24 cellular contexts compared by ENCODE assay signal in genomic region chr3:27281671-27282150, GRCh38.
DNase-seq lines count a peak whose midpoint lies in the region; ATAC-seq, FAIRE-seq and TF ChIP-seq lines count a peak whose summit lies in the region.
"Had no signal": no experiment of that assay in that cellular context is flagged by ENCODE, and none has a peak within 500 bp of the region (broad histone marks: within the 10 kb centered on the region; RNA-seq: fewer than 3 reads in every experiment).

No MANE protein-coding gene starts in this region.

- TF ChIP-seq EP300 in HepG2 (IDR thresholded peaks at IDR 0.05; ENCODE audit: low read depth in 2 of 2, low read length in 2 of 2) = peak in 1 of 2 experiments; percentile 85; a peak in 1 of 4 replicates
- TF ChIP-seq EP300 in HepG2 (CRISPR knock-in tag; IDR thresholded peaks at IDR 0.05; ENCODE audit: borderline replicate concordance) = no peak

- H3K4me3 Mint-ChIP-seq in activated CD4-positive, alpha-beta T cell treated with anti-CD3 and anti-CD28 coated beads, Interleukin-2, amount 10 ng/mL, durations not matched to agents 24 days and 14 days = no peak overlapping the region
- no peak overlapping the region for H3K4me3 Mint-ChIP-seq in MCF 10A (ENCODE audit: unreplicated experiment)

- H3K27ac Mint-ChIP-seq in activated CD4-positive, alpha-beta T cell treated with anti-CD3 and anti-CD28 coated beads, Interleukin-2, amount 10 ng/mL, durations not matched to agents 24 days and 14 days = no peak overlapping the region
- H3K27ac Mint-ChIP-seq in MCF 10A (ENCODE audit: low read depth, unreplicated experiment) = no peak overlapping the region

- FAIRE-seq in HepG2 (lab: Jason Lieb, UNC) = no peak
- FAIRE-seq: A549, GM12892, GM19239, HTR-8/SVneo had no signal

- peak; percentile 3 for DNase-seq in activated CD4-positive, alpha-beta T cell treated with anti-CD3 and anti-CD28 coated beads, Interleukin-2, amount 10 ng/mL, durations not matched to agents 24 days and 14 days
- no peak for DNase-seq in activated CD4-positive, alpha-beta T cell treated with anti-CD3 and anti-CD28 coated beads for 48 hours
- DNase-seq in NCI-H748 treated with DMSO at 0.1 percent for 48 hours (lab: John Stamatoyannopoulos, UW) (peak; percentile 52), HepG2 (ENCODE audit: low spot score) (peak; percentile 92), SHP77 (lab: John Stamatoyannopoulos, UW) (no peak), left ventricle myocardium inferior (no peak), MCF 10A (ENCODE audit: unreplicated experiment) (no peak)
- DNase-seq in stimulated activated naive CD4-positive, alpha-beta T cell (lab: John Stamatoyannopoulos, UW) = no peak
- DNase-seq: Calu3, DND-41, GDM1, KBM-7, MG63, NCI-H1092 treated with DMSO at 0.1 percent for 48 hours, NCI-H1930, NCI-H510A, OCI-M1 had no signal

- no peaks in the 10 kb centered on the region for H3K4me1 Mint-ChIP-seq in activated CD4-positive, alpha-beta T cell treated with anti-CD3 and anti-CD28 coated beads, Interleukin-2, amount 10 ng/mL, durations not matched to agents 24 days and 14 days
- H3K4me1 Mint-ChIP-seq in MCF 10A (ENCODE audit: insufficient read depth, unreplicated experiment) = no peaks in the 10 kb centered on the region

- ATAC-seq in HepG2 = peak; percentile 98
- ATAC-seq: A549, HCT116 had no signal

- POLR2A ChIA-PET in HepG2 (lab: Yijun Ruan, JAX) = interaction anchor here (0.8 kb wide), 1 partner anchor 151 kb away, joined by 3 read pairs; no protein-coding TSS in a partner anchor
- POLR2A ChIA-PET in MCF 10A (lab: Yijun Ruan, JAX) = no interaction called here

- TF ChIP-seq RAD21 in HepG2 (CRISPR knock-in tag; IDR thresholded peaks at IDR 0.05) = no peak

- TF ChIP-seq CTCF in HepG2 (CRISPR knock-in tag; IDR thresholded peaks at IDR 0.05) (no peak), left ventricle myocardium inferior (IDR thresholded peaks at IDR 0.05; ENCODE audit: borderline replicate concordance) (no peak), MCF 10A (IDR thresholded peaks at IDR 0.05; ENCODE audit: unreplicated experiment) (no peak)

- H4K20me1 ChIP-seq in HepG2 (ENCODE audit: insufficient read depth, low read length) = no peaks in the 10 kb centered on the region

- H3K4me3 ChIP-seq in HepG2 (replicated peaks in 1 of 3; ENCODE audit: insufficient read depth in 1 of 3, low read depth in 2 of 3, low read length in 3 of 3) = peak overlapping the region in 1 of 3 experiments; percentile 11; a peak in 1 of 6 replicates
- H3K4me3 ChIP-seq in left ventricle myocardium inferior = no peak overlapping the region
- H3K4me3 ChIP-seq: A549, MG63 had no signal

- TF ChIP-seq POLR2A in HepG2 (IDR thresholded peaks at IDR 0.05; ENCODE audit: insufficient read depth in 1 of 2, low read depth in 2 of 2, low read length in 2 of 2) = no peak

- H3K27ac ChIP-seq in HepG2 (ENCODE audit: extremely low read length, insufficient read depth, low read length) = peak overlapping the region; percentile 65
- no peak overlapping the region for H3K27ac ChIP-seq in left ventricle myocardium inferior (replicated peaks)
- H3K27ac ChIP-seq: A549, C4-2B, RWPE1 had no signal

- H3K4me2 ChIP-seq in HepG2 (ENCODE audit: low read depth, low read length) = peak overlapping the region; percentile 62
- H3K4me2 ChIP-seq: A549 had no signal

- H3K36me3 Mint-ChIP-seq in activated CD4-positive, alpha-beta T cell treated with anti-CD3 and anti-CD28 coated beads, Interleukin-2, amount 10 ng/mL, durations not matched to agents 24 days and 14 days (ENCODE audit: low read depth) = no peaks in the 10 kb centered on the region
- H3K36me3 Mint-ChIP-seq in MCF 10A (ENCODE audit: insufficient read depth, unreplicated experiment) = no peaks in the 10 kb centered on the region

- BruUV-seq in HepG2 (replicated peaks; lab: Mats Ljungman, UMichigan) = no TSS peak
- BruUV-seq in MCF 10A (replicated peaks; lab: Mats Ljungman, UMichigan) = no TSS peak

- H3K27me3 ChIP-seq in HepG2 (ENCODE audit: control insufficient read depth in 1 of 2, insufficient read depth in 2 of 2, low read length in 2 of 2) (no peaks in the 10 kb centered on the region), left ventricle myocardium inferior (ENCODE audit: low read depth) (no peaks in the 10 kb centered on the region)
- H3K27me3 ChIP-seq: MG63 had no signal

- WGBS in HepG2 (ENCODE audit: low lambda C conversion rate) = 15% methylated on average over 2 of the region's 2 CpGs

- H3K27me3 Mint-ChIP-seq in activated CD4-positive, alpha-beta T cell treated with anti-CD3 and anti-CD28 coated beads, Interleukin-2, amount 10 ng/mL, durations not matched to agents 24 days and 14 days = no peaks in the 10 kb centered on the region
- H3K27me3 Mint-ChIP-seq in MCF 10A (ENCODE audit: insufficient read depth, unreplicated experiment) = no peaks in the 10 kb centered on the region

- H3K36me3 ChIP-seq in HepG2 (replicated peaks in 1 of 2; ENCODE audit: control insufficient read depth in 1 of 2, insufficient read depth in 2 of 2, low read length in 2 of 2) = peaks cover 0 to 3% of the 10 kb centered on the region in 2 experiments; a peak in 1 of 5 replicates
- no peaks in the 10 kb centered on the region for H3K36me3 ChIP-seq in left ventricle myocardium inferior
- H3K36me3 ChIP-seq: MG63 had no signal

- H2AFZ ChIP-seq in HepG2 (ENCODE audit: low read length) = no peak overlapping the region

- in situ Hi-C loops in HepG2 (cut with HindIII; ENCODE audit: extremely low pct_ligation_motif_present, low pct_unique_long_range_greater_than_20kb) = no loop called here

- H3K4me1 ChIP-seq in HepG2 (ENCODE audit: insufficient read depth, low read length) (peaks cover 38% of the 10 kb centered on the region), left ventricle myocardium inferior (peaks cover 13% of the 10 kb centered on the region)
- H3K4me1 ChIP-seq: A549 had no signal

- H3K79me2 ChIP-seq in HepG2 (ENCODE audit: insufficient read depth, low read length) = no peaks in the 10 kb centered on the region

- intact Hi-C loops in activated CD4-positive, alpha-beta T cell treated with anti-CD3 and anti-CD28 coated beads, Interleukin-2, amount 10 ng/mL, durations not matched to agents 24 days and 14 days (cut with micrococcal nuclease) = no loop called here
- intact Hi-C loops in HepG2 (cut with micrococcal nuclease; ENCODE audit: unreplicated experiment) = no loop called here
- intact Hi-C loops in left ventricle myocardium inferior (cut with micrococcal nuclease) = no loop called here
- intact Hi-C loops in MCF 10A (cut with micrococcal nuclease) = no loop called here

- H3K9me3 ChIP-seq in HepG2 (ENCODE audit: low read length) = no peaks in the 10 kb centered on the region
- no peaks in the 10 kb centered on the region for H3K9me3 ChIP-seq in left ventricle myocardium inferior (replicated peaks)
- H3K9me3 ChIP-seq: A549, MG63 had no signal

- peak overlapping the region; percentile 31; the same call in 1 of the 2 replicates for H3K9ac ChIP-seq in HepG2 (ENCODE audit: insufficient read depth, low read depth, low read length)

- H3K9me3 Mint-ChIP-seq in activated CD4-positive, alpha-beta T cell treated with anti-CD3 and anti-CD28 coated beads, Interleukin-2, amount 10 ng/mL, durations not matched to agents 24 days and 14 days = no peaks in the 10 kb centered on the region
- no peaks in the 10 kb centered on the region for H3K9me3 Mint-ChIP-seq in MCF 10A (ENCODE audit: unreplicated experiment)

- CTCF ChIA-PET in HepG2 (lab: Yijun Ruan, JAX; ENCODE audit: low intra/inter-chr PET ratio, low total read pairs) = no interaction called here
- CTCF ChIA-PET in MCF 10A (lab: Yijun Ruan, JAX) = interaction anchor here (0.6 to 1.3 kb wide), 2 partner anchors 147 to 1256 kb away, joined by 3 read pairs; no protein-coding TSS in a partner anchor

TF ChIP-seq in HepG2, 621 proteins besides CTCF, POLR2A, EP300 and RAD21 (continues in another document):
- TF ChIP-seq NCOR1 (IDR thresholded peaks at IDR 0.05; ENCODE audit: borderline replicate concordance, low read length) = peak; percentile 66; the same call in 1 of the 2 replicates
- no peak for TF ChIP-seq ARID4A (CRISPR knock-in tag; IDR thresholded peaks at IDR 0.05; ENCODE audit: borderline replicate concordance)
- TF ChIP-seq KAT7 (CRISPR knock-in tag; IDR thresholded peaks at IDR 0.05; ENCODE audit: borderline replicate concordance) = no peak
- no peak for TF ChIP-seq CENPBD1 (CRISPR knock-in tag; IDR thresholded peaks at IDR 0.05; ENCODE audit: borderline replicate concordance, low read depth)

Comparison
In these comparisons a context has a peak if more than half of its experiments do, and no peak if none do; other contexts are left out.
1. DNase-seq: peak in activated CD4-positive, alpha-beta T cell treated with anti-CD3 and anti-CD28 coated beads, Interleukin-2, amount 10 ng/mL, durations not matched to agents 24 days and 14 days (single experiment), NCI-H748 treated with DMSO at 0.1 percent for 48 hours (single experiment) and HepG2 (single experiment); none in activated CD4-positive, alpha-beta T cell treated with anti-CD3 and anti-CD28 coated beads for 48 hours (single experiment), stimulated activated naive CD4-positive, alpha-beta T cell (0 of 6), SHP77 (0 of 2), left ventricle myocardium inferior (single experiment) and MCF 10A (single experiment).